In genomic region chr12:51823875-51824565, GRCh38 we compare ENCODE assay signal across 10 cellular contexts. TPM values are rescaled to one million over a fixed set of nuclear protein-coding genes. Genes with fewer than 3 reads are reported as not detected.
DNase-seq lines count a peak whose midpoint lies in the region; ATAC-seq and TF ChIP-seq lines count a peak whose summit lies in the region.
"Had no signal": no experiment of that assay in that cellular context is flagged by ENCODE, and none has a peak within 500 bp of the region (broad histone marks: within the 10 kb centered on the region; RNA-seq: fewer than 3 reads in every experiment).

No MANE protein-coding gene starts in this region.

- peaks cover 4% of the 10 kb centered on the region for H3K27me3 Mint-ChIP-seq in activated T-cell treated with anti-CD3 and anti-CD28 coated beads, Interleukin-2, amount 50 U/mL, for 4 hours (ENCODE audit: low read depth)

- no peaks in the 10 kb centered on the region for H3K9me3 Mint-ChIP-seq in activated T-cell treated with anti-CD3 and anti-CD28 coated beads, Interleukin-2, amount 50 U/mL, for 4 hours
- H3K9me3 Mint-ChIP-seq: T-helper 1 cell treated with Interleukin-12 subunit alpha and Interleukin-12 subunit beta and Interleukin-4 antibody, amounts not matched to agents 30 μg/mL and 1 μg/mL, for 36 hours had no signal

- no peak overlapping the region for H3K27ac ChIP-seq in breast epithelium
- H3K27ac ChIP-seq: skin epidermis had no signal

- DNase-seq in Caki2 (ENCODE audit: low read depth) (peak; percentile 65), HPDE6-E6E7 (ENCODE audit: extremely low spot score) (peak; percentile 56), NCI-H774 (lab: John Stamatoyannopoulos, UW) (peak; percentile 74), breast epithelium (ENCODE audit: low spot score in 2 of 2) (peak in 1 of 2 donors; percentile 52), left kidney (ENCODE audit: low read depth, low spot score) (peak; percentile 89)
- DNase-seq in activated T-cell treated with anti-CD3 and anti-CD28 coated beads, Interleukin-2, amount 50 U/mL, for 4 hours, result no peak

- in situ Hi-C loops in Caki2 (cut with HindIII; ENCODE audit: low pct_unique_long_range_greater_than_20kb, low sequenced_read_pairs), result no loop called here

- H3K4me3 ChIP-seq in breast epithelium, result no peak overlapping the region
- H3K4me3 ChIP-seq: skin epidermis had no signal

- no peak overlapping the region for H3K4me3 Mint-ChIP-seq in activated T-cell treated with anti-CD3 and anti-CD28 coated beads, Interleukin-2, amount 50 U/mL, for 4 hours
- H3K4me3 Mint-ChIP-seq: T-helper 1 cell treated with Interleukin-12 subunit alpha and Interleukin-12 subunit beta and Interleukin-4 antibody, amounts not matched to agents 30 μg/mL and 1 μg/mL, for 36 hours had no signal

- H3K36me3 Mint-ChIP-seq in activated T-cell treated with anti-CD3 and anti-CD28 coated beads, Interleukin-2, amount 50 U/mL, for 4 hours (ENCODE audit: insufficient read depth), result no peaks in the 10 kb centered on the region

- peak in 2 of 3 donors; percentile 33 to 46 for TF ChIP-seq CTCF in breast epithelium (IDR thresholded peaks at IDR 0.05)

- TF ChIP-seq POLR2A in breast epithelium (IDR thresholded peaks at IDR 0.05), result no peak

- ATAC-seq in GM21786 (IDR thresholded peaks at IDR 0.05; ENCODE audit: unreplicated experiment) (no peak), HG02840 (IDR thresholded peaks at IDR 0.05; ENCODE audit: low FRiP score, unreplicated experiment) (no peak)
- no peak for ATAC-seq in activated T-cell treated with anti-CD3 and anti-CD28 coated beads, Interleukin-2, amount 50 U/mL, for 4 hours

- no peaks in the 10 kb centered on the region for H3K36me3 ChIP-seq in breast epithelium

- no peaks in the 10 kb centered on the region for H3K9me3 ChIP-seq in breast epithelium

- H3K4me1 ChIP-seq in breast epithelium, result peaks cover 0 to 10% of the 10 kb centered on the region in 2 donors

- H3K4me1 Mint-ChIP-seq in activated T-cell treated with anti-CD3 and anti-CD28 coated beads, Interleukin-2, amount 50 U/mL, for 4 hours (ENCODE audit: low read depth), result peaks cover 31% of the 10 kb centered on the region

- H3K27me3 ChIP-seq in breast epithelium, result no peaks in the 10 kb centered on the region

- intact Hi-C loops in breast epithelium (cut with DNase I; ENCODE audit: low total_unique reads), result no loop called here

RNA-seq across cellular contexts. Expression of gene FIGNL2, which starts 24.5 kb away (rescaled TPM):
- total RNA-seq in Caki2 (2014; rRNA removed; shearing (Covaris generic); ENCODE audit: low replicate concordance), result 0.84 and 1.7 TPM in 2 replicates
- 1 to 10 TPM in 1 of 3 donors, under 1 TPM in 2; 0.16 to 1.3 (median 0.29) TPM for total RNA-seq in breast epithelium
- total RNA-seq in activated T-cell treated with anti-CD3 and anti-CD28 coated beads, Interleukin-2, amount 50 U/mL, for 4 hours, result under 1 TPM; 0.54 to 0.69 (median 0.58) TPM
